In genomic region chr9:41124250-41125108, GRCh38 we compare ENCODE assay signal across 10 cellular contexts. TPM values are rescaled to one million over a fixed set of nuclear protein-coding genes. Genes with fewer than 3 reads are reported as not detected.
DNase-seq lines count a peak whose midpoint lies in the region; ATAC-seq and TF ChIP-seq lines count a peak whose summit lies in the region.
"Not testable (repeated sequence)": the region's sequence is repeated elsewhere in the genome, so short reads cannot be mapped to it uniquely, and the experiment has no call there.
"Had no signal": no experiment of that assay in that cellular context is flagged by ENCODE, and none has a peak within 500 bp of the region (broad histone marks: within the 10 kb centered on the region; RNA-seq: fewer than 3 reads in every experiment).

No MANE protein-coding gene starts in this region.

- not testable (repeated sequence) for H3K36me3 ChIP-seq in GM23338 (ENCODE audit: insufficient read depth); gastroesophageal sphincter; left lung; mucosa of descending colon (ENCODE audit: low read depth)

- not testable (repeated sequence) for H3F3A ChIP-seq in GM23338 (replicated peaks; ENCODE audit: low read depth)

- POLR2A ChIA-PET in activated CD4-positive, alpha-beta T cell treated with anti-CD3 and anti-CD28 coated beads for 36 hours (lab: Charles Lee) = not testable (repeated sequence)

- not testable (repeated sequence) for H3K4me3 ChIP-seq in GM23338, gastroesophageal sphincter, left lung, mucosa of descending colon

- not testable (repeated sequence) for H3K9me2 ChIP-seq in GM23338 (ENCODE audit: insufficient read depth)

- TF ChIP-seq EP300 in gastroesophageal sphincter (IDR thresholded peaks at IDR 0.05) = not testable (repeated sequence)

- intact Hi-C loops in activated CD4-positive, alpha-beta T cell treated with anti-CD3 and anti-CD28 coated beads for 36 hours (cut with DNase I, micrococcal nuclease); left ventricle myocardium superior (cut with micrococcal nuclease); left lung (cut with DNase I); mucosa of descending colon (cut with DNase I, micrococcal nuclease); sciatic nerve (cut with DNase I): not testable (repeated sequence)

- not testable (repeated sequence) for H4K20me1 ChIP-seq in GM23338 (replicated peaks; ENCODE audit: insufficient read depth)

- not testable (repeated sequence) for H3K4me3 Mint-ChIP-seq in GM23338; activated CD4-positive, alpha-beta T cell treated with anti-CD3 and anti-CD28 coated beads for 36 hours

- not testable (repeated sequence) for H3K4me2 ChIP-seq in GM23338

- WGBS in gastroesophageal sphincter (ENCODE audit: low coverage in 1 of 2), 2 donors = no CpG with 5 or more reads among the region's 52 CpGs

- not testable (repeated sequence) for TF ChIP-seq POLR2A in gastroesophageal sphincter (IDR thresholded peaks at IDR 0.05)

- peak; percentile 60 for ATAC-seq in GM23338
- not testable (repeated sequence) for ATAC-seq in activated CD4-positive, alpha-beta T cell treated with anti-CD3 and anti-CD28 coated beads for 36 hours
- ATAC-seq in gastroesophageal sphincter = peak; percentile 61
- ATAC-seq in left ventricle myocardium superior = peak; percentile 21
- ATAC-seq in left lung = peak; percentile 44
- ATAC-seq in mucosa of descending colon = peak; percentile 31
- ATAC-seq in sciatic nerve = peak; percentile 61

- DNase-seq in GM23338 (ENCODE audit: low spot score) (peak; percentile 1), left lung (peak in 1 of 2 donors; percentile 34)
- DNase-seq in activated CD4-positive, alpha-beta T cell treated with anti-CD3 and anti-CD28 coated beads for 36 hours = peak; percentile 4
- not testable (repeated sequence) for DNase-seq in left ventricle myocardium superior; mucosa of descending colon; sciatic nerve (ENCODE audit: low spot score)

- H3K36me3 Mint-ChIP-seq in GM23338 (ENCODE audit: low read depth); activated CD4-positive, alpha-beta T cell treated with anti-CD3 and anti-CD28 coated beads for 36 hours (ENCODE audit: low read depth): not testable (repeated sequence)

- peaks cover 41% of the 10 kb centered on the region for H3K27me3 ChIP-seq in GM23338 (ENCODE audit: insufficient read depth)
- peaks cover 15% of the 10 kb centered on the region for H3K27me3 ChIP-seq in gastroesophageal sphincter
- H3K27me3 ChIP-seq in left lung = peaks cover 0 to 27% of the 10 kb centered on the region in 2 donors

- not testable (repeated sequence) for H3K4me1 Mint-ChIP-seq in GM23338; activated CD4-positive, alpha-beta T cell treated with anti-CD3 and anti-CD28 coated beads for 36 hours

- not testable (repeated sequence) for H3K4me1 ChIP-seq in GM23338 (ENCODE audit: insufficient read depth); gastroesophageal sphincter; left lung; mucosa of descending colon (ENCODE audit: low read depth)

- not testable (repeated sequence) for H3K9me3 ChIP-seq in gastroesophageal sphincter, left lung, mucosa of descending colon

- not testable (repeated sequence) for H2AFZ ChIP-seq in GM23338

- H3K27ac Mint-ChIP-seq in GM23338; activated CD4-positive, alpha-beta T cell treated with anti-CD3 and anti-CD28 coated beads for 36 hours: not testable (repeated sequence)

- H3K27ac ChIP-seq in GM23338 (ENCODE audit: low read depth); gastroesophageal sphincter; left lung: not testable (repeated sequence)

- not testable (repeated sequence) for TF ChIP-seq CTCF in GM23338 (conservative IDR thresholded peaks at IDR 0.05; ENCODE audit: low read depth in 2 of 2); gastroesophageal sphincter (IDR thresholded peaks at IDR 0.05); left lung (IDR thresholded peaks at IDR 0.05); mucosa of descending colon (IDR thresholded peaks at IDR 0.05)

- not testable (repeated sequence) for H3K79me2 ChIP-seq in GM23338 (replicated peaks; ENCODE audit: insufficient read depth)

- CTCF ChIA-PET in activated CD4-positive, alpha-beta T cell treated with anti-CD3 and anti-CD28 coated beads for 36 hours (lab: Charles Lee) = not testable (repeated sequence)

- not testable (repeated sequence) for H3K27me3 Mint-ChIP-seq in GM23338 (ENCODE audit: insufficient read depth, low read depth, poor library complexity); activated CD4-positive, alpha-beta T cell treated with anti-CD3 and anti-CD28 coated beads for 36 hours

- H3K9me3 Mint-ChIP-seq in GM23338; activated CD4-positive, alpha-beta T cell treated with anti-CD3 and anti-CD28 coated beads for 36 hours (ENCODE audit: low read depth): not testable (repeated sequence)

TF ChIP-seq in GM23338, 12 proteins besides CTCF, POLR2A, EP300 and RAD21:
- peak; percentile 67 for TF ChIP-seq EZH2 (IDR thresholded peaks at IDR 0.05; ENCODE audit: low read depth, unreplicated experiment)
TF ChIP-seq in GM23338: peak in this region for 1; not testable (repeated sequence) for 11.

RNA-seq across cellular contexts. Expression of gene FOXD4L6, which starts 4.0 kb away (rescaled TPM):
- total RNA-seq in GM23338 (2014; rRNA removed; shearing (Covaris generic)) = 0.21 TPM in 1 of 2 replicates, not detected in the other
- not detected in 2 replicates for polyA plus RNA-seq in GM23338 (2016; fragmentation: Nextera tagmentation; extraction: Ambion mirVana)
- not detected for total RNA-seq in activated CD4-positive, alpha-beta T cell treated with anti-CD3 and anti-CD28 coated beads for 36 hours
- total RNA-seq in gastroesophageal sphincter (not detected), left ventricle myocardium superior (not detected), left lung (under 1 TPM in 1 of 2 donors, not detected in 1; 0.26 TPM), mucosa of descending colon (not detected), sciatic nerve (not detected)
- polyA plus RNA-seq: BJ, H1, IgD-negative memory B cell had no signal
